In the genomic region with DNA sequence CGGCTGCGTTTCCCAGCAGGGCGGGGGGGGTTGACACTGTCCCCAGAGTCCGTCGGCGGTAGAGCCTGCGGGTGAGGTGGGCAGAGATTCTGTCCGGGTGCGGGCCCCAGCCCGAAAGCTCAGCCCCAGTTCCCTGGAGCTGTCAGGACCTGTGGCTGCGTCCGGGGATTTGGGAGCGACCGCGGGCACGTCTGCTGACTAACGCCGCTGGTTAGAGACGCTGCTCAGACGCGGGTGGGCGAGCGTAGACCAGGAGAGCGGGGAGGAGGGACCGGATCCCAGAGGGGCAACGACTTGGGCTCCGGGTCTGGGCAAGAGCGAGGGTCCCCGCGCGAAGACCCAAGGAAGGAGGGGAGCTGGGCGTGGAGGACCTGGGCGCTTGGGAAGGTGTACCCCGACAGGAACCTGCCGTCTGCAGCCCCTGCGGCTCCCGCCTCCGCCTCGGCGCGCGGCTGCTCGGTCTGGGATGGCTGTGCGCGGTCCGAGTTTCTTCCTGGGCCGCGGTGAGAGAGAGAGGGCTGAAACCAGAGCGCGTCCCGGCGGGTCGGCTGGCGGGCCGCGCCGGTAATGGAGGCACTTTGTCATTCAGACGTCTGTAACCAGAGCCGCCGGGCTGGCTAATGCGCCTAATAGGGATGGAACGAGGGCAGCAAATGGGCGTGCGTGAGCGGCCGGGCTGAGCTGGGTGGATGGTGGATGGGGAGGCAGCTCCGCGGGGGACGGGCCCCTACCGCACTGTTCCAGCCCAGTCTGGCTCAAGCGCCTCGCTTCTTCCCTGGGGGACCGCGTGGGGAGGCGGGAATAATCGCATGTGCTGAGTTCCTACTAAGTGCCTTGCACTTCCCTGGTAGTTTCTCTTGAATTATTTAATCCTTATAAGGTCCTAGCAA, we compare ENCODE assay signal across 8 cellular contexts. TPM values are rescaled to one million over a fixed set of nuclear protein-coding genes. Genes with fewer than 3 reads are reported as not detected.
DNase-seq lines count a peak whose midpoint lies in the region; ATAC-seq and TF ChIP-seq lines count a peak whose summit lies in the region.

No MANE protein-coding gene starts in this region.

- H4K20me1 ChIP-seq in BLaER1 treated with 17β-estradiol and CSF1 and Interleukin-3, amounts not matched to agents 10 nM and 100 nM = peaks cover 0 to 50% (median 25%) of the 10 kb centered on the region in 11 experiments; a peak in 20 of 22 replicates

- intact Hi-C loops in sigmoid colon (cut with DNase I) = loop anchor here (5.0 to 10.0 kb wide), 2 partner anchors 80 to 197 kb away; no protein-coding TSS in a partner anchor

- H3K27ac ChIP-seq in BLaER1 treated with 17β-estradiol and CSF1 and Interleukin-3, amounts not matched to agents 10 nM and 100 nM = no peak overlapping the region
- H3K27ac ChIP-seq in sigmoid colon = peak overlapping the region; percentile 28 to 68 (median 49)

- no peak overlapping the region for H3K27ac Mint-ChIP-seq in activated naive CD4-positive, alpha-beta T cell treated with anti-CD3 and anti-CD28 coated beads, Interleukin-2, amount 50 U/mL, for 24 hours

- TF ChIP-seq CTCF in sigmoid colon (IDR thresholded peaks at IDR 0.05) = no peak

- no peaks in the 10 kb centered on the region for H3K9me3 ChIP-seq in BLaER1 treated with 17β-estradiol and CSF1 and Interleukin-3, amounts not matched to agents 10 nM and 100 nM (replicated peaks in 1 of 11)
- no peaks in the 10 kb centered on the region for H3K9me3 ChIP-seq in sigmoid colon

- H3K27me3 Mint-ChIP-seq in activated naive CD4-positive, alpha-beta T cell treated with anti-CD3 and anti-CD28 coated beads, Interleukin-2, amount 50 U/mL, for 24 hours = peaks cover 31% of the 10 kb centered on the region

- H3K4me3 ChIP-seq in BLaER1 treated with 17β-estradiol and CSF1 and Interleukin-3, amounts not matched to agents 10 nM and 100 nM = peak overlapping the region; percentile 47 to 73 (median 62)
- peak overlapping the region; percentile 40 to 58 (median 50) for H3K4me3 ChIP-seq in sigmoid colon

- DNase-seq in NCI-H146 treated with DMSO at 0.1 percent for 48 hours (lab: John Stamatoyannopoulos, UW; ENCODE audit: unreplicated experiment) (peak; percentile 7), hepatic stellate cell (ENCODE audit: low spot score) (peak; percentile 51), sigmoid colon (peak; percentile 91), dedifferentiated amniotic fluid mesenchymal stem cell (ENCODE audit: extremely low spot score) (no peak)

- peaks cover 56 to 66% (median 61%) of the 10 kb centered on the region in 11 experiments for H3K27me3 ChIP-seq in BLaER1 treated with 17β-estradiol and CSF1 and Interleukin-3, amounts not matched to agents 10 nM and 100 nM
- peaks cover 2 to 28% (median 8%) of the 10 kb centered on the region in 3 donors for H3K27me3 ChIP-seq in sigmoid colon

- H3K36me3 Mint-ChIP-seq in activated naive CD4-positive, alpha-beta T cell treated with anti-CD3 and anti-CD28 coated beads, Interleukin-2, amount 50 U/mL, for 24 hours = no peaks in the 10 kb centered on the region

- no peak for TF ChIP-seq POLR2A in sigmoid colon (IDR thresholded peaks at IDR 0.05)

- no peak for TF ChIP-seq EP300 in sigmoid colon (IDR thresholded peaks at IDR 0.05)

- peaks cover 15% of the 10 kb centered on the region for H3K4me1 Mint-ChIP-seq in activated naive CD4-positive, alpha-beta T cell treated with anti-CD3 and anti-CD28 coated beads, Interleukin-2, amount 50 U/mL, for 24 hours

- ATAC-seq in GM19023 (IDR thresholded peaks at IDR 0.05; ENCODE audit: unreplicated experiment) = no peak
- no peak for ATAC-seq in GM19467 (IDR thresholded peaks at IDR 0.05; ENCODE audit: unreplicated experiment)

- peak overlapping the region; percentile 91 to 100 (median 99) for H3K4me2 ChIP-seq in BLaER1 treated with 17β-estradiol and CSF1 and Interleukin-3, amounts not matched to agents 10 nM and 100 nM

- WGBS in sigmoid colon, 2 donors = 2 to 3% methylated on average over 76 of the region's 76 CpGs

- H3K9ac ChIP-seq in BLaER1 treated with 17β-estradiol and CSF1 and Interleukin-3, amounts not matched to agents 10 nM and 100 nM = peak overlapping the region in 5 of 11 experiments; percentile 11 to 70 (median 54); a peak in 9 of 22 replicates

- no peaks in the 10 kb centered on the region for H3K9me3 Mint-ChIP-seq in activated naive CD4-positive, alpha-beta T cell treated with anti-CD3 and anti-CD28 coated beads, Interleukin-2, amount 50 U/mL, for 24 hours

- no peaks in the 10 kb centered on the region for H3K36me3 ChIP-seq in BLaER1 treated with 17β-estradiol and CSF1 and Interleukin-3, amounts not matched to agents 10 nM and 100 nM
- no peaks in the 10 kb centered on the region for H3K36me3 ChIP-seq in sigmoid colon

- peak overlapping the region; percentile 71 for H3K4me3 Mint-ChIP-seq in activated naive CD4-positive, alpha-beta T cell treated with anti-CD3 and anti-CD28 coated beads, Interleukin-2, amount 50 U/mL, for 24 hours

- H3K4me1 ChIP-seq in BLaER1 treated with 17β-estradiol and CSF1 and Interleukin-3, amounts not matched to agents 10 nM and 100 nM = peaks cover 28 to 55% (median 33%) of the 10 kb centered on the region in 10 experiments
- H3K4me1 ChIP-seq in sigmoid colon = peaks cover 4 to 38% (median 37%) of the 10 kb centered on the region in 4 donors

RNA-seq across cellular contexts. Expression of gene NGFR, which starts 2.3 kb away (rescaled TPM):
- total RNA-seq in sigmoid colon = 10 to 100 TPM in 3 of 4 donors, 1 to 10 TPM in 1; 6.9 to 15.2 (median 12.6) TPM
- polyA plus RNA-seq in sigmoid colon = 1 to 10 TPM in 1 of 3 donors, under 1 TPM in 2; 0.46 to 6.8 (median 0.60) TPM

Comparison
In these comparisons a context has a peak if more than half of its experiments do, and no peak if none do; other contexts are left out.
1. H3K27ac ChIP-seq: peak in sigmoid colon (4 of 4); none in BLaER1 treated with 17β-estradiol and CSF1 and Interleukin-3, amounts not matched to agents 10 nM and 100 nM (0 of 11).